ENCODE assay signal across 25 cellular contexts in the genomic region with DNA sequence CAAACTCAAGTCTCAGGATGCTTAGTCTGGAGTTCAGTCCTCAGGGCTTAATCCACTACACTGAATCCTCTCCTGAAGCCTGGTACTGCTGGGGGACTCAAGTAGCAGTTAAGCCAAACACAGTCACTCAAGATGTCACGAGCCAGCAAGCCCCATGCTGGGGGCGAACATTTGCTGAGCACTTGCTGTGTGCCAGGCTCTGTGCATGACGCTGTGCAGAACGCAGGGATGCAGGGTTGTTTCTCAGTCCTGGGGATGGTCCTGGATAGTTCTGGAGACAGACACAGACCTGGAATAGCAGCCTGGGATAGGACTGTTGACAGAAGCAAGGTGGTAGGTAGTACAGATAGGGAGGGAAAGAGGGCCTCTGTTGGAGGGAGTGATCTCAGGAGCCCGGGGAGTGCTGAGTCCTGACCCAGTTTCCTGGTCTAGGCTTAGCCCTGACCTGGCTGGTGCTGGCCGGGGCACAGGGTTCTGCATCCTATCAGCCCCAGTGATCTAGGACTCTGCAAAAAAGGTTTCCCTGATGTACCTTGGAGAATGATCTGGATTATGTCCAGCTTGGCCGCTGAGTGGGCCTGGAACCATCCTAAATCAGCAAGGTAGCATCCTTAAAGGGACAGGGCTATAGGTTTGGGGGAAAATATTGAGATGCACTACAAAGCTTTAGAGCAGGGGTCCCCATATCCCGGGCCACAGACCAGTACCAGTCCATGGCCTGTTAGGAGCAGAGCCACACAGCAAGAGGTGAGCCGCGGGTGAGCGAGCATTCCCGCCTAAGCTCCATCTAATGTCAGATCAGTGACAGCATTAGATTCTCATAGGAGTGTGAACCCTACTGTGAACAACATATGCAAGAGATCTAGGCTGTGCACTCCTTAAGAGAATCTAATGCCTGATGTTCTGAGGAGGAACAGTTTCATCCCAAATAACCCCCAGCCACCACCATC. TPM values are rescaled to one million over a fixed set of nuclear protein-coding genes. Genes with fewer than 3 reads are reported as not detected.
DNase-seq lines count a peak whose midpoint lies in the region; ATAC-seq and TF ChIP-seq lines count a peak whose summit lies in the region.
"Had no signal": no experiment of that assay in that cellular context is flagged by ENCODE, and none has a peak within 500 bp of the region (broad histone marks: within the 10 kb centered on the region; RNA-seq: fewer than 3 reads in every experiment).

No MANE protein-coding gene starts in this region.

- H4K91ac ChIP-seq in neuronal stem cell (ENCODE audit: low read depth, low read length, poor library complexity) = no peak overlapping the region

- H3K4me3 ChIP-seq in neuronal stem cell (ENCODE audit: low read length in 2 of 2) = no peak overlapping the region
- no peak overlapping the region for H3K4me3 ChIP-seq in transverse colon

- H3K18ac ChIP-seq in neuronal stem cell (ENCODE audit: low read length) = no peak overlapping the region

- H3K27me3 ChIP-seq in neuronal stem cell (ENCODE audit: control insufficient read depth in 3 of 3, insufficient read depth in 3 of 3, low read depth in 1 of 3, low read length in 3 of 3) (no peaks in the 10 kb centered on the region), transverse colon (no peaks in the 10 kb centered on the region)

- H3K4ac ChIP-seq in neuronal stem cell (ENCODE audit: low read length) = no peak overlapping the region

- no CpG with 5 or more reads among the region's 12 CpGs for WGBS in neuronal stem cell (ENCODE audit: extremely low coverage in 2 of 2, insufficient read length in 2 of 2, insufficient replicate concordance in 1 of 2), 2 donors
- 88% methylated on average over 12 of the region's 12 CpGs; no CpG with 5 or more reads in 1 of the 2 donors for WGBS in transverse colon (ENCODE audit: low coverage in 1 of 2), 2 donors

- H2BK120ac ChIP-seq in neuronal stem cell (ENCODE audit: low read depth, low read length) = no peak overlapping the region

- intact Hi-C loops in transverse colon (cut with DNase I; ENCODE audit: low total_unique reads) = no loop called here

- no peak for TF ChIP-seq EP300 in transverse colon (IDR thresholded peaks at IDR 0.05; ENCODE audit: low read depth)

- peak; percentile 10 for DNase-seq in activated T-cell treated with anti-CD3 and anti-CD28 coated beads, Interleukin-2, amount 50 U/mL, for 1 hour
- no peak for DNase-seq in activated T-cell treated with anti-CD3 and anti-CD28 coated beads, Interleukin-2, amount 50 U/mL, for 72 hours
- DNase-seq in cerebellum (ENCODE audit: low spot score) (peak; percentile 73), neuronal stem cell (ENCODE audit: low spot score) (no peak), transverse colon (peak; percentile 4), NCI-H2227 treated with DMSO at 0.1 percent for 48 hours (lab: John Stamatoyannopoulos, UW) (no peak), NCI-H345 (lab: John Stamatoyannopoulos, UW) (no peak), medulla oblongata (ENCODE audit: extremely low spot score) (no peak)
- DNase-seq: 8988T, DMS79 treated with DMSO at 0.1 percent for 48 hours, H9, IMR-90, Karpas-422, NCI-H1048, NCI-H1436, NCI-H2029, NCI-H2171, NCI-H510A treated with DMSO at 0.1 percent for 48 hours, NCI-H774, OCI-M1, SHP77 had no signal

- H3K27me3 Mint-ChIP-seq in activated T-cell treated with anti-CD3 and anti-CD28 coated beads, Interleukin-2, amount 50 U/mL, for 72 hours (ENCODE audit: low read depth) = no peaks in the 10 kb centered on the region

- no peak for TF ChIP-seq CTCF in transverse colon (IDR thresholded peaks at IDR 0.05)

- no peak overlapping the region for H2AFZ ChIP-seq in neuronal stem cell (ENCODE audit: low read length)

- no peak overlapping the region for H2BK12ac ChIP-seq in neuronal stem cell (ENCODE audit: low read length)

- no peaks in the 10 kb centered on the region for H3K9me3 Mint-ChIP-seq in activated T-cell treated with anti-CD3 and anti-CD28 coated beads, Interleukin-2, amount 50 U/mL, for 72 hours
- H3K9me3 Mint-ChIP-seq: H9 had no signal

- no peak for TF ChIP-seq POLR2A in transverse colon (IDR thresholded peaks at IDR 0.05)

- no peak overlapping the region for H2BK5ac ChIP-seq in neuronal stem cell (ENCODE audit: low read length)

- H3K14ac ChIP-seq in neuronal stem cell (ENCODE audit: low read length) = no peak overlapping the region

- H3K36me3 ChIP-seq in neuronal stem cell (replicated peaks in 1 of 2; ENCODE audit: control insufficient read depth in 2 of 2, insufficient read depth in 2 of 2, low read length in 2 of 2) = no peaks in the 10 kb centered on the region
- H3K36me3 ChIP-seq in transverse colon = no peaks in the 10 kb centered on the region

- no peaks in the 10 kb centered on the region for H3K9me3 ChIP-seq in neuronal stem cell (replicated peaks in 1 of 2; ENCODE audit: control insufficient read depth in 2 of 2, insufficient read depth in 1 of 2, low read depth in 1 of 2, low read length in 2 of 2)
- no peaks in the 10 kb centered on the region for H3K9me3 ChIP-seq in transverse colon

- H3K4me1 Mint-ChIP-seq in activated T-cell treated with anti-CD3 and anti-CD28 coated beads, Interleukin-2, amount 50 U/mL, for 72 hours (ENCODE audit: low read depth) = no peaks in the 10 kb centered on the region

- no peak overlapping the region for H3K23ac ChIP-seq in neuronal stem cell (ENCODE audit: low read depth, low read length, poor library complexity)

- in situ Hi-C loops in transverse colon (cut with MboI; ENCODE audit: low pct_ligation_motif_present in 1 of 4, low pct_unique_long_range_greater_than_20kb in 1 of 4, low sequenced_read_pairs in 3 of 4) = no loop called here

- H3K9ac ChIP-seq in neuronal stem cell (ENCODE audit: low read depth, low read length, poor library complexity) = no peak overlapping the region

- H4K8ac ChIP-seq in neuronal stem cell (ENCODE audit: low read depth, low read length) = no peak overlapping the region

- no peak overlapping the region for H2BK15ac ChIP-seq in neuronal stem cell (ENCODE audit: low read length)

- H3K27ac Mint-ChIP-seq in activated T-cell treated with anti-CD3 and anti-CD28 coated beads, Interleukin-2, amount 50 U/mL, for 72 hours = no peak overlapping the region
- H3K27ac Mint-ChIP-seq: H9 had no signal

- H3K4me3 Mint-ChIP-seq in activated T-cell treated with anti-CD3 and anti-CD28 coated beads, Interleukin-2, amount 50 U/mL, for 72 hours = no peak overlapping the region
- H3K4me3 Mint-ChIP-seq: H9 had no signal

- H3K27ac ChIP-seq in neuronal stem cell (replicated peaks; ENCODE audit: low read length) (no peak overlapping the region), transverse colon (no peak overlapping the region)
- H3K27ac ChIP-seq: HL-60 had no signal

- H3K79me1 ChIP-seq in neuronal stem cell (ENCODE audit: low read depth, low read length) = no peaks in the 10 kb centered on the region

- peak overlapping the region; percentile 5 for H2AK5ac ChIP-seq in neuronal stem cell (ENCODE audit: low read depth, low read length)

- ATAC-seq in activated T-cell treated with anti-CD3 and anti-CD28 coated beads, Interleukin-2, amount 50 U/mL, for 72 hours (replicated peaks in 1 of 2) = no peak

- H3K4me2 ChIP-seq in neuronal stem cell (ENCODE audit: insufficient read depth, low read length, poor library complexity, severe bottlenecking) = no peak overlapping the region

- no peaks in the 10 kb centered on the region for H3K36me3 Mint-ChIP-seq in activated T-cell treated with anti-CD3 and anti-CD28 coated beads, Interleukin-2, amount 50 U/mL, for 72 hours (ENCODE audit: insufficient read depth in 2 of 2)

- H3K4me1 ChIP-seq in neuronal stem cell (ENCODE audit: control insufficient read depth in 2 of 2, insufficient read depth in 1 of 2, low read depth in 1 of 2, low read length in 2 of 2) (peaks cover 7 to 14% of the 10 kb centered on the region in 2 donors), transverse colon (no peaks in the 10 kb centered on the region)

RNA-seq across cellular contexts. Expression of a gene that starts 54.7 kb away (rescaled TPM):
- total RNA-seq in activated T-cell treated with anti-CD3 and anti-CD28 coated beads, Interleukin-2, amount 50 U/mL, for 72 hours = 1 to 10 TPM; 1.6 to 4.7 TPM
- 1.4 TPM for total RNA-seq in cerebellum
- polyA plus RNA-seq in neuronal stem cell (2013, experiment 1 of 2) = 0.54 TPM
- 0.60 TPM for polyA plus RNA-seq in neuronal stem cell (2013, experiment 2 of 2)
- total RNA-seq in transverse colon = under 1 TPM in 1 of 4 donors, not detected in 3; 0.37 TPM
- total RNA-seq: HT1080, IMR-90, MCF 10A had no signal
- polyA plus RNA-seq: AG04450 had no signal

Comparison
In these comparisons a context has a peak if more than half of its experiments do, and no peak if none do; other contexts are left out.
1. DNase-seq: peak in activated T-cell treated with anti-CD3 and anti-CD28 coated beads, Interleukin-2, amount 50 U/mL, for 1 hour (single experiment), cerebellum (single experiment) and transverse colon (single experiment); none in activated T-cell treated with anti-CD3 and anti-CD28 coated beads, Interleukin-2, amount 50 U/mL, for 72 hours (0 of 2), neuronal stem cell (single experiment), NCI-H2227 treated with DMSO at 0.1 percent for 48 hours (single experiment), NCI-H345 (single experiment) and medulla oblongata (single experiment).